1 cellular context compared by ENCODE assay signal in the genomic region with DNA sequence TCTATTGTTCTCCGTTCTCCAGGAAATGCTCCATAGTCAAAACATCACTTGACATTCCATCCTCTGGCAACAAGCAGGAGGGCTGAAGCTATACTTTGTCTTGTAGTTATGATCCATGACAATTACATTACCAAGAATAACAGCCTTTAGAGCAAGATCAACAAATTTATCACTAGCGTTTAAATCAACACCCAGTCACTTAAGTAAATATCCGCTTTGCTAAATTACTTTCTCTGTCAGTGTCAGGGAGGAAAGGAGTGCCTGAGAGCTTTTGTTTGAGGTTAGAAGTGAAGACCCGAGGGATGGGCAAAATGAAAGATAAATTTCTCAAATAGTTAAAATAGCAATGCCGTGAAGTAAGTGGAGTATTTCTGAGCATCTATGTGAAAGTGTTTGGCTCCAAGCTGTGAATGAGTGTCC.
TF ChIP-seq lines count a peak whose summit lies in the region.

No MANE protein-coding gene starts in this region.

TF ChIP-seq in HEK293, 187 proteins besides CTCF, POLR2A, EP300 and RAD21 (continued from another document and continues in another):
- TF ChIP-seq ZNF148 (tag by site-specific recombination; IDR thresholded peaks at IDR 0.05; ENCODE audit: borderline replicate concordance) (no peak), ZNF132 (tag by site-specific recombination; IDR thresholded peaks at IDR 0.05; ENCODE audit: borderline replicate concordance) (no peak), ZNF610 (tag by site-specific recombination; IDR thresholded peaks at IDR 0.05; ENCODE audit: borderline replicate concordance) (peak; percentile 75), BCL11B (tag by site-specific recombination; IDR thresholded peaks at IDR 0.05; ENCODE audit: low read depth) (peak; percentile 86), ZNF660 (tag by site-specific recombination; IDR thresholded peaks at IDR 0.05) (no peak), KLF10 (tag by site-specific recombination; IDR thresholded peaks at IDR 0.05) (peak; percentile 80), HOXC10 (CRISPR knock-in tag; IDR thresholded peaks at IDR 0.05) (no peak), ZEB2 (tag by site-specific recombination; IDR thresholded peaks at IDR 0.05) (peak; percentile 93), ZNF777 (tag by site-specific recombination; IDR thresholded peaks at IDR 0.05; ENCODE audit: borderline replicate concordance) (no peak), OSR2 (tag by site-specific recombination; IDR thresholded peaks at IDR 0.05) (peak; percentile 97), RBAK (tag by site-specific recombination; IDR thresholded peaks at IDR 0.05) (no peak), ZNF664 (tag by site-specific recombination; IDR thresholded peaks at IDR 0.05) (peak; percentile 52; the same call in 1 of the 2 replicates), ZNF561 (tag by site-specific recombination; IDR thresholded peaks at IDR 0.05; ENCODE audit: borderline replicate concordance) (peak; percentile 88), ZNF48 (tag by site-specific recombination; IDR thresholded peaks at IDR 0.05) (no peak), ZNF121 (tag by site-specific recombination; IDR thresholded peaks at IDR 0.05) (no peak), ZNF266 (tag by site-specific recombination; IDR thresholded peaks at IDR 0.05; ENCODE audit: low read depth) (no peak), ZNF623 (tag by site-specific recombination; IDR thresholded peaks at IDR 0.05) (no peak), ZNF292 (tag by site-specific recombination; IDR thresholded peaks at IDR 0.05; ENCODE audit: borderline replicate concordance, low read depth) (no peak), ZNF433 (tag by site-specific recombination; IDR thresholded peaks at IDR 0.05; ENCODE audit: low read depth) (no peak), ZNF658 (tag by site-specific recombination; IDR thresholded peaks at IDR 0.05) (no peak), ZNF449 (tag by site-specific recombination; IDR thresholded peaks at IDR 0.05) (0 out of 2 replicates have a peak, but pooled peaks have one; percentile 35), ZNF140 (tag by site-specific recombination; IDR thresholded peaks at IDR 0.05) (no peak), IKZF3 (tag by site-specific recombination; IDR thresholded peaks at IDR 0.05) (peak; percentile 90), KLF7 (tag by site-specific recombination; IDR thresholded peaks at IDR 0.05; ENCODE audit: borderline replicate concordance) (peak; percentile 78; the same call in 1 of the 2 replicates), FEZF1 (tag by site-specific recombination; IDR thresholded peaks at IDR 0.05) (peak; percentile 96), ZNF473 (tag by site-specific recombination; IDR thresholded peaks at IDR 0.05) (no peak), KLF17 (tag by site-specific recombination; IDR thresholded peaks at IDR 0.05) (peak; percentile 98), ZSCAN23 (tag by site-specific recombination; IDR thresholded peaks at IDR 0.05) (no peak), ZNF112 (tag by site-specific recombination; IDR thresholded peaks at IDR 0.05) (no peak), ZNF366 (tag by site-specific recombination; conservative IDR thresholded peaks at IDR 0.05) (no peak; the same call in 1 of the 2 replicates), ZNF114 (tag by site-specific recombination; IDR thresholded peaks at IDR 0.05) (no peak), ZNF549 (tag by site-specific recombination; IDR thresholded peaks at IDR 0.05) (no peak), ZNF529 (tag by site-specific recombination; IDR thresholded peaks at IDR 0.05; ENCODE audit: insufficient replicate concordance) (no peak), ZNF2 (tag by site-specific recombination; IDR thresholded peaks at IDR 0.05) (peak; percentile 85), TCF7L2 (IDR thresholded peaks at IDR 0.05; ENCODE audit: borderline replicate concordance, low read depth, low read length) (peak; percentile 92; the same call in 1 of the 2 replicates), ZNF510 (tag by site-specific recombination; IDR thresholded peaks at IDR 0.05; ENCODE audit: insufficient replicate concordance) (no peak), GLI4 (tag by site-specific recombination; IDR thresholded peaks at IDR 0.05) (no peak), ZXDB (tag by site-specific recombination; IDR thresholded peaks at IDR 0.05) (peak; percentile 94), ZNF600 (tag by site-specific recombination; IDR thresholded peaks at IDR 0.05) (peak; percentile 64; the same call in 1 of the 2 replicates), SP3 (tag by site-specific recombination; IDR thresholded peaks at IDR 0.05) (no peak), HIC1 (tag by site-specific recombination; IDR thresholded peaks at IDR 0.05) (no peak), GLI2 (tag by site-specific recombination; IDR thresholded peaks at IDR 0.05; ENCODE audit: borderline replicate concordance, low read depth) (peak; percentile 99), ZNF76 (tag by site-specific recombination; IDR thresholded peaks at IDR 0.05; ENCODE audit: borderline replicate concordance, low read depth) (no peak; the same call in 1 of the 2 replicates), ZSCAN30 (tag by site-specific recombination; IDR thresholded peaks at IDR 0.05) (no peak; the same call in 1 of the 2 replicates)
- TF ChIP-seq, protein P1, sequence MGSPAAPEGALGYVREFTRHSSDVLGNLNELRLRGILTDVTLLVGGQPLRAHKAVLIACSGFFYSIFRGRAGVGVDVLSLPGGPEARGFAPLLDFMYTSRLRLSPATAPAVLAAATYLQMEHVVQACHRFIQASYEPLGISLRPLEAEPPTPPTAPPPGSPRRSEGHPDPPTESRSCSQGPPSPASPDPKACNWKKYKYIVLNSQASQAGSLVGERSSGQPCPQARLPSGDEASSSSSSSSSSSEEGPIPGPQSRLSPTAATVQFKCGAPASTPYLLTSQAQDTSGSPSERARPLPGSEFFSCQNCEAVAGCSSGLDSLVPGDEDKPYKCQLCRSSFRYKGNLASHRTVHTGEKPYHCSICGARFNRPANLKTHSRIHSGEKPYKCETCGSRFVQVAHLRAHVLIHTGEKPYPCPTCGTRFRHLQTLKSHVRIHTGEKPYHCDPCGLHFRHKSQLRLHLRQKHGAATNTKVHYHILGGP (tag by site-specific recombination; IDR thresholded peaks at IDR 0.05), result peak; percentile 96
- TF ChIP-seq, protein P2, sequence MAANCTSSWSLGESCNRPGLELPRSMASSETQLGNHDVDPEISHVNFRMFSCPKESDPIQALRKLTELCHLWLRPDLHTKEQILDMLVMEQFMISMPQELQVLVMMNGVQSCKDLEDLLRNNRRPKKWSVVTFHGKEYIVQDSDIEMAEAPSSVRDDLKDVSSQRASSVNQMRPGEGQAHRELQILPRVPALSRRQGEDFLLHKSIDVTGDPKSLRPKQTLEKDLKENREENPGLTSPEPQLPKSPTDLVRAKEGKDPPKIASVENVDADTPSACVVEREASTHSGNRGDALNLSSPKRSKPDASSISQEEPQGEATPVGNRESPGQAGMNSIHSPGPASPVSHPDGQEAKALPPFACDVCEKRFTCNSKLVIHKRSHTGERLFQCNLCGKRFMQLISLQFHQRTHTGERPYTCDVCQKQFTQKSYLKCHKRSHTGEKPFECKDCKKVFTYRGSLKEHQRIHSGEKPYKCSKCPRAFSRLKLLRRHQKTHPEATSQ (tag by site-specific recombination; IDR thresholded peaks at IDR 0.05), result no peak
- TF ChIP-seq, protein P3, sequence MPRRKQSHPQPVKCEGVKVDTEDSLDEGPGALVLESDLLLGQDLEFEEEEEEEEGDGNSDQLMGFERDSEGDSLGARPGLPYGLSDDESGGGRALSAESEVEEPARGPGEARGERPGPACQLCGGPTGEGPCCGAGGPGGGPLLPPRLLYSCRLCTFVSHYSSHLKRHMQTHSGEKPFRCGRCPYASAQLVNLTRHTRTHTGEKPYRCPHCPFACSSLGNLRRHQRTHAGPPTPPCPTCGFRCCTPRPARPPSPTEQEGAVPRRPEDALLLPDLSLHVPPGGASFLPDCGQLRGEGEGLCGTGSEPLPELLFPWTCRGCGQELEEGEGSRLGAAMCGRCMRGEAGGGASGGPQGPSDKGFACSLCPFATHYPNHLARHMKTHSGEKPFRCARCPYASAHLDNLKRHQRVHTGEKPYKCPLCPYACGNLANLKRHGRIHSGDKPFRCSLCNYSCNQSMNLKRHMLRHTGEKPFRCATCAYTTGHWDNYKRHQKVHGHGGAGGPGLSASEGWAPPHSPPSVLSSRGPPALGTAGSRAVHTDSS (tag by site-specific recombination; IDR thresholded peaks at IDR 0.05), result peak; percentile 41; the same call in 1 of the 2 replicates
- TF ChIP-seq, protein P4, sequence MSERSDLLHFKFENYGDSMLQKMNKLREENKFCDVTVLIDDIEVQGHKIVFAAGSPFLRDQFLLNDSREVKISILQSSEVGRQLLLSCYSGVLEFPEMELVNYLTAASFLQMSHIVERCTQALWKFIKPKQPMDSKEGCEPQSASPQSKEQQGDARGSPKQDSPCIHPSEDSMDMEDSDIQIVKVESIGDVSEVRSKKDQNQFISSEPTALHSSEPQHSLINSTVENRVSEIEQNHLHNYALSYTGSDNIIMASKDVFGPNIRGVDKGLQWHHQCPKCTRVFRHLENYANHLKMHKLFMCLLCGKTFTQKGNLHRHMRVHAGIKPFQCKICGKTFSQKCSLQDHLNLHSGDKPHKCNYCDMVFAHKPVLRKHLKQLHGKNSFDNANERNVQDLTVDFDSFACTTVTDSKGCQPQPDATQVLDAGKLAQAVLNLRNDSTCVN (tag by site-specific recombination; optimal IDR thresholded peaks at IDR 0.05), result no peak
- TF ChIP-seq, protein P5, sequence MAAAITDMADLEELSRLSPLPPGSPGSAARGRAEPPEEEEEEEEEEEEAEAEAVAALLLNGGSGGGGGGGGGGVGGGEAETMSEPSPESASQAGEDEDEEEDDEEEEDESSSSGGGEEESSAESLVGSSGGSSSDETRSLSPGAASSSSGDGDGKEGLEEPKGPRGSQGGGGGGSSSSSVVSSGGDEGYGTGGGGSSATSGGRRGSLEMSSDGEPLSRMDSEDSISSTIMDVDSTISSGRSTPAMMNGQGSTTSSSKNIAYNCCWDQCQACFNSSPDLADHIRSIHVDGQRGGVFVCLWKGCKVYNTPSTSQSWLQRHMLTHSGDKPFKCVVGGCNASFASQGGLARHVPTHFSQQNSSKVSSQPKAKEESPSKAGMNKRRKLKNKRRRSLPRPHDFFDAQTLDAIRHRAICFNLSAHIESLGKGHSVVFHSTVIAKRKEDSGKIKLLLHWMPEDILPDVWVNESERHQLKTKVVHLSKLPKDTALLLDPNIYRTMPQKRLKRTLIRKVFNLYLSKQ (tag by site-specific recombination; IDR thresholded peaks at IDR 0.05; ENCODE audit: borderline replicate concordance), result no peak
- TF ChIP-seq, protein P6, sequence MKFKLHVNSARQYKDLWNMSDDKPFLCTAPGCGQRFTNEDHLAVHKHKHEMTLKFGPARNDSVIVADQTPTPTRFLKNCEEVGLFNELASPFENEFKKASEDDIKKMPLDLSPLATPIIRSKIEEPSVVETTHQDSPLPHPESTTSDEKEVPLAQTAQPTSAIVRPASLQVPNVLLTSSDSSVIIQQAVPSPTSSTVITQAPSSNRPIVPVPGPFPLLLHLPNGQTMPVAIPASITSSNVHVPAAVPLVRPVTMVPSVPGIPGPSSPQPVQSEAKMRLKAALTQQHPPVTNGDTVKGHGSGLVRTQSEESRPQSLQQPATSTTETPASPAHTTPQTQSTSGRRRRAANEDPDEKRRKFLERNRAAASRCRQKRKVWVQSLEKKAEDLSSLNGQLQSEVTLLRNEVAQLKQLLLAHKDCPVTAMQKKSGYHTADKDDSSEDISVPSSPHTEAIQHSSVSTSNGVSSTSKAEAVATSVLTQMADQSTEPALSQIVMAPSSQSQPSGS (tag by site-specific recombination; IDR thresholded peaks at IDR 0.05; ENCODE audit: low read depth), result peak; percentile 59
